2 cellular contexts compared by ENCODE assay signal in genomic region chr3:49110780-49111179, GRCh38.
TF ChIP-seq lines count a peak whose summit lies in the region.

No MANE protein-coding gene starts in this region.

TF ChIP-seq in HCT116, 20 proteins besides CTCF, POLR2A, EP300 and RAD21:
- TF ChIP-seq EGR1 (IDR thresholded peaks at IDR 0.05; ENCODE audit: low read depth) (no peak), CBX3 (IDR thresholded peaks at IDR 0.05; ENCODE audit: low read depth) (no peak), ZBTB33 (IDR thresholded peaks at IDR 0.05; ENCODE audit: extremely low read depth, insufficient replicate concordance, low read length) (no peak), POLR2AphosphoS5 (IDR thresholded peaks at IDR 0.05; ENCODE audit: low read depth, low read length) (no peak), CEBPB (IDR thresholded peaks at IDR 0.05; ENCODE audit: low read depth) (no peak), YY1 (IDR thresholded peaks at IDR 0.05; ENCODE audit: extremely low read depth, insufficient replicate concordance, low read depth, low read length) (no peak), ZFX (IDR thresholded peaks at IDR 0.05) (no peak), ATF3 (IDR thresholded peaks at IDR 0.05) (no peak), MAX (IDR thresholded peaks at IDR 0.05) (no peak), SIN3A (IDR thresholded peaks at IDR 0.05; ENCODE audit: low read depth) (no peak)

TF ChIP-seq in IMR-90, 13 proteins besides CTCF, POLR2A, EP300 and RAD21:
- TF ChIP-seq MAZ (IDR thresholded peaks at IDR 0.05; ENCODE audit: borderline replicate concordance, low read depth, low read length) (no peak), FOS (IDR thresholded peaks at IDR 0.05; ENCODE audit: low read depth, low read length) (no peak), CHD1 (IDR thresholded peaks at IDR 0.05; ENCODE audit: low read depth, low read length) (no peak), RCOR1 (IDR thresholded peaks at IDR 0.05; ENCODE audit: insufficient replicate concordance, low read length) (no peak), ELK1 (IDR thresholded peaks at IDR 0.05; ENCODE audit: borderline replicate concordance, low read depth, low read length) (no peak), CEBPB (IDR thresholded peaks at IDR 0.05; ENCODE audit: low read depth, low read length) (no peak), MXI1 (IDR thresholded peaks at IDR 0.05; ENCODE audit: borderline replicate concordance, low read depth, low read length) (no peak), RFX5 (IDR thresholded peaks at IDR 0.05; ENCODE audit: low read depth, low read length) (no peak), USF2 (IDR thresholded peaks at IDR 0.05; ENCODE audit: low read depth, low read length) (no peak), BHLHE40 (IDR thresholded peaks at IDR 0.05; ENCODE audit: low read depth, low read length) (no peak), NFE2L2 (IDR thresholded peaks at IDR 0.05; ENCODE audit: low read depth, low read length) (no peak)
